ENCODE assay signal across 1 cellular context in the genomic region with DNA sequence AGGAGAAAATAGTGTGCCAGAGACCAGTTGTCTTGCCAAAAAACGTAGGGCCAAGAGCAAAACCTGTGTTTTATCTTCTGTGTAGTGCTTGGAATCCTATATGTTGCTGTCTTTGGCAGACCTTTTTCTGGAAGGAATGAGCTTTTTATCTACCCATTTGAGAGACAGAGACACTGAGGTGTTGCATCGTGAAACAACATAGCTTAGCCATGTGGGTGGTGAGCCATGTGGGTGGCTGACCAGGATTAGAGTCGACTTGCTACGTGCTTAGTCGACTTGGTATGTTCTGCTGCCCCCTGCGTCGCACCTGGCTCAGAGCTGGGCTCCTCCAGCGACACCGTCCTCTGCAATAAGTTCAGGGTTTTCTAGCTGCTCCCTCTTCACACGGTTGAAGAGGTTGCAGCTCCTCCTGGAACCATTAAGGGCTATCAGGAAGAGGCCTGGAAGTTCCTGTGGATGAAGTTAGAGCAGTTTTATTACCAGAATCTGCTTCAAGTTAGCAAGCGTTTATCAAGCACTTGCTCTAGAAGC.
TF ChIP-seq lines count a peak whose summit lies in the region.

No MANE protein-coding gene starts in this region.

TF ChIP-seq in WTC11, 78 proteins besides CTCF, POLR2A, EP300 and RAD21 (continued from another document):
- no peak for TF ChIP-seq KAT7 (CRISPR knock-in tag; IDR thresholded peaks at IDR 0.05; ENCODE audit: borderline replicate concordance)
- TF ChIP-seq, protein P1, sequence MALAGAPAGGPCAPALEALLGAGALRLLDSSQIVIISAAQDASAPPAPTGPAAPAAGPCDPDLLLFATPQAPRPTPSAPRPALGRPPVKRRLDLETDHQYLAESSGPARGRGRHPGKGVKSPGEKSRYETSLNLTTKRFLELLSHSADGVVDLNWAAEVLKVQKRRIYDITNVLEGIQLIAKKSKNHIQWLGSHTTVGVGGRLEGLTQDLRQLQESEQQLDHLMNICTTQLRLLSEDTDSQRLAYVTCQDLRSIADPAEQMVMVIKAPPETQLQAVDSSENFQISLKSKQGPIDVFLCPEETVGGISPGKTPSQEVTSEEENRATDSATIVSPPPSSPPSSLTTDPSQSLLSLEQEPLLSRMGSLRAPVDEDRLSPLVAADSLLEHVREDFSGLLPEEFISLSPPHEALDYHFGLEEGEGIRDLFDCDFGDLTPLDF (CRISPR knock-in tag; IDR thresholded peaks at IDR 0.05) = no peak
- no peak for TF ChIP-seq ZBTB21 (CRISPR knock-in tag; IDR thresholded peaks at IDR 0.05; ENCODE audit: borderline replicate concordance)
- no peak for TF ChIP-seq NFATC4 (CRISPR knock-in tag; IDR thresholded peaks at IDR 0.05)
- TF ChIP-seq, protein P2, sequence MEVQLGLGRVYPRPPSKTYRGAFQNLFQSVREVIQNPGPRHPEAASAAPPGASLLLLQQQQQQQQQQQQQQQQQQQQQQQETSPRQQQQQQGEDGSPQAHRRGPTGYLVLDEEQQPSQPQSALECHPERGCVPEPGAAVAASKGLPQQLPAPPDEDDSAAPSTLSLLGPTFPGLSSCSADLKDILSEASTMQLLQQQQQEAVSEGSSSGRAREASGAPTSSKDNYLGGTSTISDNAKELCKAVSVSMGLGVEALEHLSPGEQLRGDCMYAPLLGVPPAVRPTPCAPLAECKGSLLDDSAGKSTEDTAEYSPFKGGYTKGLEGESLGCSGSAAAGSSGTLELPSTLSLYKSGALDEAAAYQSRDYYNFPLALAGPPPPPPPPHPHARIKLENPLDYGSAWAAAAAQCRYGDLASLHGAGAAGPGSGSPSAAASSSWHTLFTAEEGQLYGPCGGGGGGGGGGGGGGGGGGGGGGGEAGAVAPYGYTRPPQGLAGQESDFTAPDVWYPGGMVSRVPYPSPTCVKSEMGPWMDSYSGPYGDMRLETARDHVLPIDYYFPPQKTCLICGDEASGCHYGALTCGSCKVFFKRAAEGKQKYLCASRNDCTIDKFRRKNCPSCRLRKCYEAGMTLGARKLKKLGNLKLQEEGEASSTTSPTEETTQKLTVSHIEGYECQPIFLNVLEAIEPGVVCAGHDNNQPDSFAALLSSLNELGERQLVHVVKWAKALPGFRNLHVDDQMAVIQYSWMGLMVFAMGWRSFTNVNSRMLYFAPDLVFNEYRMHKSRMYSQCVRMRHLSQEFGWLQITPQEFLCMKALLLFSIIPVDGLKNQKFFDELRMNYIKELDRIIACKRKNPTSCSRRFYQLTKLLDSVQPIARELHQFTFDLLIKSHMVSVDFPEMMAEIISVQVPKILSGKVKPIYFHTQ (CRISPR knock-in tag; IDR thresholded peaks at IDR 0.05) = no peak
